Comparison of ENCODE assay signal across 1 cellular context in genomic region chr10:84344560-84344959, GRCh38.
TF ChIP-seq lines count a peak whose summit lies in the region.

No MANE protein-coding gene starts in this region.

TF ChIP-seq in WTC11, 78 proteins besides CTCF, POLR2A, EP300 and RAD21 (continued from another document):
- TF ChIP-seq AFF4 (CRISPR knock-in tag; IDR thresholded peaks at IDR 0.05; ENCODE audit: borderline replicate concordance) (no peak), FOXP4 (CRISPR knock-in tag; IDR thresholded peaks at IDR 0.05) (no peak), IRF1 (CRISPR knock-in tag; IDR thresholded peaks at IDR 0.05) (no peak), TCF7 (CRISPR knock-in tag; IDR thresholded peaks at IDR 0.05; ENCODE audit: low read depth) (no peak), MXD4 (CRISPR knock-in tag; IDR thresholded peaks at IDR 0.05; ENCODE audit: borderline replicate concordance) (no peak)
